In genomic region chr2:133787651-133788050, GRCh38 we compare ENCODE assay signal across 17 cellular contexts.
DNase-seq lines count a peak whose midpoint lies in the region; ATAC-seq and TF ChIP-seq lines count a peak whose summit lies in the region.
"Had no signal": no experiment of that assay in that cellular context is flagged by ENCODE, and none has a peak within 500 bp of the region (broad histone marks: within the 10 kb centered on the region; RNA-seq: fewer than 3 reads in every experiment).

No MANE protein-coding gene starts in this region.

- peaks cover 0 to 48% of the 10 kb centered on the region in 2 experiments; a peak in 1 of 4 replicates for H3K4me1 ChIP-seq in SK-N-SH (ENCODE audit: control insufficient read depth in 1 of 2, insufficient read depth in 2 of 2, low read depth in 1 of 2, low read length in 1 of 2)
- H3K4me1 ChIP-seq in tibial nerve, result no peaks in the 10 kb centered on the region
- H3K4me1 ChIP-seq: A549, BLaER1 had no signal

- H3K36me3 ChIP-seq in SK-N-SH (replicated peaks in 1 of 2; ENCODE audit: control insufficient read depth in 1 of 2, insufficient read depth in 2 of 2, low read length in 1 of 2) (no peaks in the 10 kb centered on the region), tibial nerve (no peaks in the 10 kb centered on the region)
- H3K36me3 ChIP-seq: BLaER1 had no signal

- DNase-seq in SK-N-SH (no peak), RPMI7951 (ENCODE audit: low read depth) (peak; percentile 40), myocyte (ENCODE audit: low read depth) (peak; percentile 43), T1000 (lab: John Stamatoyannopoulos, UW) (no peak), tibial nerve (ENCODE audit: low spot score in 2 of 2) (no peak)
- DNase-seq: CD4-positive, alpha-beta memory T cell; DMS153; DMS79; GF-D8 had no signal

- 87% methylated on average over 3 of the region's 3 CpGs for WGBS in SK-N-SH (ENCODE audit: low lambda C conversion rate)
- 93 to 97% methylated on average over 3 of the region's 3 CpGs for WGBS in tibial nerve, 2 donors

- TF ChIP-seq CTCF in SK-N-SH (IDR thresholded peaks at IDR 0.05) (no peak), tibial nerve (IDR thresholded peaks at IDR 0.05) (no peak)

- H2AFZ ChIP-seq in SK-N-SH (ENCODE audit: low read depth), result no peak overlapping the region
- H2AFZ ChIP-seq: GM23338 had no signal

- H3K4me2 ChIP-seq in SK-N-SH, result no peak overlapping the region
- H3K4me2 ChIP-seq: A549, BLaER1, GM23338 had no signal

- CTCF ChIA-PET in SK-N-SH (lab: Yijun Ruan, JAX), result no interaction called here

- no peaks in the 10 kb centered on the region for H4K20me1 ChIP-seq in SK-N-SH (ENCODE audit: insufficient read depth)
- H4K20me1 ChIP-seq: BLaER1 had no signal

- peak overlapping the region; percentile 42; the same call in 1 of the 2 replicates for H3K9ac ChIP-seq in SK-N-SH
- H3K9ac ChIP-seq: BLaER1 had no signal

- no peaks in the 10 kb centered on the region for H3K9me3 ChIP-seq in SK-N-SH
- H3K9me3 ChIP-seq in tibial nerve, result peaks cover 0 to 5% (median 0%) of the 10 kb centered on the region in 4 donors
- H3K9me3 ChIP-seq: A549 had no signal

- H3K27me3 ChIP-seq in SK-N-SH (ENCODE audit: insufficient read depth) (no peaks in the 10 kb centered on the region), tibial nerve (no peaks in the 10 kb centered on the region)
- H3K27me3 ChIP-seq: BLaER1 had no signal

- H3K9me2 ChIP-seq in SK-N-SH, result no peaks in the 10 kb centered on the region

- ATAC-seq in SK-N-SH treated with all-trans-retinoic acid at 6 μM for 48 hours, result no peak
- no peak for ATAC-seq in GM18861 (IDR thresholded peaks at IDR 0.05; ENCODE audit: unreplicated experiment)
- ATAC-seq: A549, GM12878, GM23338, HepG2 had no signal

- H3K4me3 ChIP-seq in SK-N-SH (ENCODE audit: low read depth in 2 of 2, low read length in 1 of 2) (no peak overlapping the region), tibial nerve (no peak overlapping the region)
- H3K4me3 ChIP-seq: A549, BLaER1, GM12878, GM23338 had no signal

- peaks cover 31% of the 10 kb centered on the region for H3F3A ChIP-seq in SK-N-SH (replicated peaks; ENCODE audit: insufficient read depth)

- TF ChIP-seq POLR2A in tibial nerve (IDR thresholded peaks at IDR 0.05), result no peak

- POLR2A ChIA-PET in SK-N-SH (lab: Yijun Ruan, JAX), result no interaction called here

- no peak for TF ChIP-seq RAD21 in SK-N-SH (IDR thresholded peaks at IDR 0.05; ENCODE audit: low read length)

- H3K27ac ChIP-seq in SK-N-SH (ENCODE audit: low read depth in 2 of 2, low read length in 1 of 2) (peak overlapping the region in 1 of 2 experiments; percentile 49; a peak in 2 of 4 replicates), tibial nerve (no peak overlapping the region)
- H3K27ac ChIP-seq: 22Rv1, A549, BLaER1 had no signal

- TF ChIP-seq EP300 in SK-N-SH (IDR thresholded peaks at IDR 0.05; ENCODE audit: borderline replicate concordance in 1 of 2, low read depth in 1 of 2, low read length in 1 of 2), result no peak
- TF ChIP-seq EP300 in tibial nerve (IDR thresholded peaks at IDR 0.05), result no peak

- H3K79me2 ChIP-seq in SK-N-SH (ENCODE audit: insufficient read depth), result no peaks in the 10 kb centered on the region

TF ChIP-seq in SK-N-SH, 30 proteins besides CTCF, POLR2A, EP300 and RAD21:
- TF ChIP-seq NFIC (IDR thresholded peaks at IDR 0.05; ENCODE audit: borderline replicate concordance), result no peak
- no peak for TF ChIP-seq FOXM1 (IDR thresholded peaks at IDR 0.05; ENCODE audit: low read depth)
- no peak for TF ChIP-seq USF2 (IDR thresholded peaks at IDR 0.05; ENCODE audit: borderline replicate concordance, low read depth, low read length)
- TF ChIP-seq GATA2 (CRISPR knock-in tag; IDR thresholded peaks at IDR 0.05), result no peak
- TF ChIP-seq POLR2AphosphoS5 (IDR thresholded peaks at IDR 0.05; ENCODE audit: low read depth, low read length), result no peak
- no peak for TF ChIP-seq YY1 (IDR thresholded peaks at IDR 0.05; ENCODE audit: low read depth)

TF ChIP-seq in SK-N-SH treated with all-trans-retinoic acid at 6 μM for 48 hours, 23 proteins besides CTCF, POLR2A, EP300 and RAD21 (continues in another document):
- TF ChIP-seq GLIS3 (CRISPR knock-in tag; IDR thresholded peaks at IDR 0.05) (no peak), OSR1 (CRISPR knock-in tag; IDR thresholded peaks at IDR 0.05) (no peak), CREB5 (CRISPR knock-in tag; IDR thresholded peaks at IDR 0.05; ENCODE audit: low read depth) (no peak), ESRRG (CRISPR knock-in tag; IDR thresholded peaks at IDR 0.05) (no peak), TSHZ2 (CRISPR knock-in tag; IDR thresholded peaks at IDR 0.05) (no peak), RARB (CRISPR knock-in tag; IDR thresholded peaks at IDR 0.05) (no peak), PATZ1 (CRISPR knock-in tag; IDR thresholded peaks at IDR 0.05; ENCODE audit: borderline replicate concordance) (no peak), ISL1 (CRISPR knock-in tag; IDR thresholded peaks at IDR 0.05) (no peak), CSDC2 (CRISPR knock-in tag; IDR thresholded peaks at IDR 0.05) (no peak), ARNTL (CRISPR knock-in tag; IDR thresholded peaks at IDR 0.05; ENCODE audit: borderline replicate concordance, low read depth) (no peak), TCF4 (CRISPR knock-in tag; IDR thresholded peaks at IDR 0.05; ENCODE audit: borderline replicate concordance) (no peak), POU6F1 (CRISPR knock-in tag; IDR thresholded peaks at IDR 0.05; ENCODE audit: borderline replicate concordance, low read depth) (no peak), TOX (CRISPR knock-in tag; IDR thresholded peaks at IDR 0.05; ENCODE audit: borderline replicate concordance) (no peak), ZFP30 (CRISPR knock-in tag; IDR thresholded peaks at IDR 0.05) (no peak), ZNF565 (CRISPR knock-in tag; conservative IDR thresholded peaks at IDR 0.05; ENCODE audit: low read depth) (no peak)

Comparison
In these comparisons a context has a peak if more than half of its experiments do, and no peak if none do; other contexts are left out.
1. DNase-seq: peak in RPMI7951 (single experiment) and myocyte (single experiment); none in SK-N-SH (single experiment), T1000 (single experiment) and tibial nerve (0 of 2).